ENCODE assay signal across 26 cellular contexts in the genomic region with DNA sequence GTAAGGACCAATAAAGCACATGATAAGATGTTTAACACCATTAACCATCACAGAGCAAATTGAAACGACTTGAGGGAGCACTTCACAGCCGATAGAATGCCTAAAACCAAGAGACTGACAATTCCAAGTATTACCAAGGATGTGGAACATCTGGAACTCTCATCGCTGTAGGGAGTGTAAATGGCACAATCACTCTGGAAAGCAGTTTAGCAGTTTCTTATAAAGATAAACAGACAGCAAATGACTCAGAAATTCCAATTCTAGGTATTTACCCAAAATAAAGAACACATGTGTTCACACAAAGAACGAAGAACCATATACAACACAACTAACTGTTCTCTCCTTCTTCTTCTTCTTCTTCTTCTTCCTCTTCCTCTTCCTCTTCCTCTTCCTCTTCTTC. TPM values are rescaled to one million over a fixed set of nuclear protein-coding genes. Genes with fewer than 3 reads are reported as not detected.
"Had no signal": no experiment of that assay in that cellular context is flagged by ENCODE, and none has a peak within 500 bp of the region (broad histone marks: within the 10 kb centered on the region; RNA-seq: fewer than 3 reads in every experiment).

No MANE protein-coding gene starts in this region.

- H3K9me3 Mint-ChIP-seq: endodermal cell, nephron had no signal

- DNase-seq: dermis blood vessel endothelial cell; endodermal cell; gastrocnemius medialis; heart right ventricle; hypothalamus; kidney glomerular epithelial cell; mesendoderm; naive B cell; occipital lobe; pancreas; right cardiac atrium; small intestine; stimulated activated CD4-positive, alpha-beta T cell treated with anti-CD3 and anti-CD28 coated beads, Interleukin-12 subunit alpha, Interleukin-12 subunit beta, amount 100 ng/mL, for 4 hours; stimulated activated naive CD4-positive, alpha-beta T cell; stomach; substantia nigra; transverse colon had no signal

- H3K9me3 ChIP-seq: gastrocnemius medialis, heart right ventricle, pancreas, stomach, thoracic aorta, transverse colon had no signal

- H3K36me3 ChIP-seq: gastrocnemius medialis, heart right ventricle, pancreas, stomach, thoracic aorta, transverse colon had no signal

- H3K4me3 ChIP-seq: gastrocnemius medialis, heart right ventricle, pancreas, stomach, thoracic aorta, transverse colon had no signal

- ATAC-seq: gastrocnemius medialis, heart right ventricle, pancreas, right cardiac atrium had no signal

- H3K4me1 Mint-ChIP-seq: endodermal cell, nephron had no signal

- H3K36me3 Mint-ChIP-seq: naive B cell had no signal

- H3K4me1 ChIP-seq: gastrocnemius medialis, heart right ventricle, pancreas, stomach, transverse colon had no signal

- H3K4me3 Mint-ChIP-seq: endodermal cell, naive B cell, nephron had no signal

- FAIRE-seq: colon, endothelial cell of umbilical vein, islet of Langerhans, pancreas, small intestine had no signal

- H3K27ac ChIP-seq: gastrocnemius medialis, heart right ventricle, pancreas, stomach, thoracic aorta, transverse colon had no signal

RNA-seq across cellular contexts. Expression of gene UBD, which starts 8.5 kb away (rescaled TPM):
- total RNA-seq: endodermal cell, right cardiac atrium, thoracic aorta had no signal

RNA-seq across cellular contexts. Expression of gene OR2H2, which starts 16.9 kb away (rescaled TPM):
- total RNA-seq: dermis blood vessel endothelial cell, endodermal cell, endothelial cell of umbilical vein, gastrocnemius medialis, heart right ventricle, liver, lung microvascular endothelial cell, occipital lobe, pancreas, progenitor cell of endocrine pancreas, right cardiac atrium, stomach, thoracic aorta, transverse colon, ureter had no signal
